ENCODE assay signal across 1 cellular context in genomic region chr22:39292561-39293074, GRCh38.
TF ChIP-seq lines count a peak whose summit lies in the region.

No MANE protein-coding gene starts in this region.

TF ChIP-seq in endothelial cell of umbilical vein, 7 proteins besides CTCF, POLR2A, EP300 and RAD21:
- TF ChIP-seq JUN (IDR thresholded peaks at IDR 0.05; ENCODE audit: borderline replicate concordance, insufficient read depth, insufficient read length, low read depth) (peak; percentile 39), EZH2 (IDR thresholded peaks at IDR 0.05; ENCODE audit: borderline replicate concordance, low read depth, low read length, severe bottlenecking) (no peak), MYC (IDR thresholded peaks at IDR 0.05; ENCODE audit: low read depth, low read length) (no peak), MAX (IDR thresholded peaks at IDR 0.05; ENCODE audit: insufficient read depth, insufficient read length) (no peak), POLR2AphosphoS5 (IDR thresholded peaks at IDR 0.05; ENCODE audit: insufficient read depth, low read depth, low read length) (peak; percentile 64), GATA2 (IDR thresholded peaks at IDR 0.05; ENCODE audit: insufficient read depth, insufficient read length, low read depth, low read length) (no peak), FOS (IDR thresholded peaks at IDR 0.05; ENCODE audit: borderline replicate concordance, insufficient read depth, low read length) (peak; percentile 85)
TF ChIP-seq in endothelial cell of umbilical vein: peak in this region for 3.
